15 cellular contexts compared by ENCODE assay signal in genomic region chr5:159338143-159338542, GRCh38. TPM values are rescaled to one million over a fixed set of nuclear protein-coding genes. Genes with fewer than 3 reads are reported as not detected.
DNase-seq lines count a peak whose midpoint lies in the region; ATAC-seq and TF ChIP-seq lines count a peak whose summit lies in the region.
"Had no signal": no experiment of that assay in that cellular context is flagged by ENCODE, and none has a peak within 500 bp of the region (broad histone marks: within the 10 kb centered on the region; RNA-seq: fewer than 3 reads in every experiment).

No MANE protein-coding gene starts in this region.

- no peak overlapping the region for H2AK5ac ChIP-seq in mesendoderm (ENCODE audit: low read length)

- H3K4me3 Mint-ChIP-seq in T-helper 17 cell (peak overlapping the region; percentile 46), endodermal cell (no peak overlapping the region)

- H3K56ac ChIP-seq in mesendoderm (ENCODE audit: low read length) = no peak overlapping the region

- H2AFZ ChIP-seq in GM23248 = peak overlapping the region; percentile 13; the same call in 1 of the 2 replicates

- no peak overlapping the region for H3K4ac ChIP-seq in mesendoderm (ENCODE audit: low read depth, low read length)

- H2BK5ac ChIP-seq in mesendoderm (ENCODE audit: low read length) = no peak overlapping the region

- H3K4me1 Mint-ChIP-seq in T-helper 17 cell (peaks cover 41% of the 10 kb centered on the region), endodermal cell (no peaks in the 10 kb centered on the region)

- H3K4me2 ChIP-seq in GM23248 (ENCODE audit: unreplicated experiment) (peak overlapping the region; percentile 25), mesendoderm (ENCODE audit: low read length) (no peak overlapping the region)

- no peak overlapping the region for H2BK120ac ChIP-seq in mesendoderm (ENCODE audit: low read depth, low read length)

- H3K36me3 ChIP-seq in GM23248 (ENCODE audit: low read depth) (no peaks in the 10 kb centered on the region), esophagus muscularis mucosa (no peaks in the 10 kb centered on the region), endodermal cell (ENCODE audit: control insufficient read depth, insufficient read depth, low read length) (no peaks in the 10 kb centered on the region), mesendoderm (ENCODE audit: control insufficient read depth, insufficient read depth, low read length) (no peaks in the 10 kb centered on the region)
- H3K36me3 ChIP-seq: vagina had no signal

- intact Hi-C loops in esophagus muscularis mucosa (cut with DNase I) = no loop called here

- H3F3A ChIP-seq in GM23248 (ENCODE audit: insufficient read depth) = peaks cover 47% of the 10 kb centered on the region

- in situ Hi-C loops in GM23248 (cut with MboI) = no loop called here

- peaks cover under 1% of the 10 kb centered on the region for H3K9me3 Mint-ChIP-seq in endodermal cell

- no peak overlapping the region for H4K8ac ChIP-seq in mesendoderm (ENCODE audit: low read depth, low read length)

- H3K9me3 ChIP-seq in GM23248 (ENCODE audit: low read depth) (no peaks in the 10 kb centered on the region), T-helper 17 cell (ENCODE audit: control insufficient read depth, low read length, poor library complexity, severe bottlenecking) (no peaks in the 10 kb centered on the region), esophagus muscularis mucosa (no peaks in the 10 kb centered on the region), endodermal cell (ENCODE audit: control insufficient read depth, low read length) (no peaks in the 10 kb centered on the region)
- H3K9me3 ChIP-seq: vagina had no signal

- H2BK15ac ChIP-seq in mesendoderm (replicated peaks; ENCODE audit: low read depth) = no peak overlapping the region

- no peak for TF ChIP-seq CTCF in esophagus muscularis mucosa (IDR thresholded peaks at IDR 0.05)
- no peak for TF ChIP-seq CTCF in endodermal cell (conservative IDR thresholded peaks at IDR 0.05)

- H3K23ac ChIP-seq in mesendoderm (ENCODE audit: low read length) = no peak overlapping the region

- H3K9ac ChIP-seq in GM23248 (no peak overlapping the region), endodermal cell (ENCODE audit: extremely low read depth, low read length, poor library complexity, severe bottlenecking) (no peak overlapping the region), mesendoderm (ENCODE audit: low read length) (no peak overlapping the region)

- DNase-seq in A172 (ENCODE audit: low spot score) (peak; percentile 30), GM23248 (no peak), T-helper 17 cell (no peak), esophagus muscularis mucosa (ENCODE audit: extremely low spot score) (peak; percentile 26), foreskin melanocyte (no peak), endodermal cell (no peak), mesendoderm (no peak), NCI-H187 treated with DMSO at 0.1 percent for 48 hours (lab: John Stamatoyannopoulos, UW) (no peak)
- DNase-seq: activated CD4-positive, CD25-positive, alpha-beta regulatory T cell; kidney; NCI-H1930; retina; SHP77 treated with DMSO at 0.1 percent for 48 hours had no signal

- no peaks in the 10 kb centered on the region for H3K27me3 Mint-ChIP-seq in T-helper 17 cell
- peaks cover 7% of the 10 kb centered on the region for H3K27me3 Mint-ChIP-seq in endodermal cell (ENCODE audit: insufficient read depth)

- no peaks in the 10 kb centered on the region for H4K20me1 ChIP-seq in GM23248 (ENCODE audit: insufficient read depth)

- H3K9me2 ChIP-seq in GM23248 (ENCODE audit: insufficient read depth) = no peaks in the 10 kb centered on the region

- H3K27me3 ChIP-seq in GM23248 (replicated peaks; ENCODE audit: insufficient read depth) = no peaks in the 10 kb centered on the region
- no peaks in the 10 kb centered on the region for H3K27me3 ChIP-seq in esophagus muscularis mucosa
- H3K27me3 ChIP-seq in endodermal cell (ENCODE audit: control insufficient read depth, insufficient read depth, low read length, poor library complexity, severe bottlenecking) = no peaks in the 10 kb centered on the region
- no peaks in the 10 kb centered on the region for H3K27me3 ChIP-seq in mesendoderm (ENCODE audit: insufficient read depth, low read length, poor library complexity)
- H3K27me3 ChIP-seq: vagina had no signal

- no peaks in the 10 kb centered on the region for H3K36me3 Mint-ChIP-seq in T-helper 17 cell (ENCODE audit: low read depth)
- no peaks in the 10 kb centered on the region for H3K36me3 Mint-ChIP-seq in endodermal cell (ENCODE audit: low read depth)

- no peaks in the 10 kb centered on the region for H3K79me2 ChIP-seq in GM23248 (ENCODE audit: insufficient read depth)
- H3K79me2 ChIP-seq in mesendoderm (ENCODE audit: control insufficient read depth, insufficient read depth, low read length) = no peaks in the 10 kb centered on the region

- no peak overlapping the region for H3K18ac ChIP-seq in mesendoderm (ENCODE audit: low read length)

- no peak overlapping the region for H4K5ac ChIP-seq in mesendoderm (ENCODE audit: low read length)

- TF ChIP-seq EP300 in esophagus muscularis mucosa (IDR thresholded peaks at IDR 0.05) = no peak

- no peaks in the 10 kb centered on the region for H3K79me1 ChIP-seq in mesendoderm (ENCODE audit: low read length)

- peak overlapping the region; percentile 55 for H3K27ac ChIP-seq in GM23248
- no peak overlapping the region for H3K27ac ChIP-seq in esophagus muscularis mucosa (replicated peaks in 1 of 4)
- H3K27ac ChIP-seq in endodermal cell (ENCODE audit: low read depth, low read length) = no peak overlapping the region
- no peak overlapping the region for H3K27ac ChIP-seq in mesendoderm (ENCODE audit: low read depth, low read length)
- H3K27ac ChIP-seq: vagina had no signal

- H3K4me3 ChIP-seq in GM23248 (no peak overlapping the region), esophagus muscularis mucosa (no peak overlapping the region), endodermal cell (ENCODE audit: low read length) (no peak overlapping the region), mesendoderm (ENCODE audit: low read length) (no peak overlapping the region)
- H3K4me3 ChIP-seq: vagina had no signal

- H3K4me1 ChIP-seq in GM23248 (ENCODE audit: insufficient read depth) = peaks cover 38% of the 10 kb centered on the region
- H3K4me1 ChIP-seq in esophagus muscularis mucosa = peaks cover 0 to 12% (median 0%) of the 10 kb centered on the region in 4 donors
- peaks cover 7% of the 10 kb centered on the region for H3K4me1 ChIP-seq in endodermal cell (ENCODE audit: control insufficient read depth, insufficient read depth, low read length)
- no peaks in the 10 kb centered on the region for H3K4me1 ChIP-seq in mesendoderm (ENCODE audit: control insufficient read depth, low read depth, low read length)

- ATAC-seq in T-helper 17 cell = no peak

- H3K27ac Mint-ChIP-seq in T-helper 17 cell (peak overlapping the region; percentile 88), endodermal cell (no peak overlapping the region)
- H3K27ac Mint-ChIP-seq: activated T-cell treated with anti-CD3 and anti-CD28 coated beads, Interleukin-2, amount 50 U/mL, for 72 hours had no signal

- TF ChIP-seq POLR2A in esophagus muscularis mucosa (IDR thresholded peaks at IDR 0.05; ENCODE audit: low read depth) = no peak

RNA-seq across cellular contexts. Expression of gene IL12B, which starts 7.9 kb away (rescaled TPM):
- not detected in 2 replicates for total RNA-seq in A172 (2014; rRNA removed; shearing (Covaris generic))
- total RNA-seq in GM23248 (2014; rRNA removed; shearing (Covaris generic)) = not detected in 2 replicates
- not detected in 2 replicates for polyA plus RNA-seq in GM23248 (2016; fragmentation: Nextera tagmentation; extraction: Ambion mirVana)
- total RNA-seq in T-helper 17 cell (not detected), esophagus muscularis mucosa (under 1 TPM in 1 of 4 donors, not detected in 3; 0.17 TPM), endodermal cell (not detected)
- polyA plus RNA-seq in endodermal cell (2013, experiment 1 of 2) = not detected
- polyA plus RNA-seq in endodermal cell (2013, experiment 2 of 2) = not detected
- 0.01 TPM for polyA plus RNA-seq in mesendoderm (2013, experiment 1 of 2)
- polyA plus RNA-seq in mesendoderm (2013, experiment 2 of 2) = 0.03 TPM
- total RNA-seq: activated T-cell treated with anti-CD3 and anti-CD28 coated beads, Interleukin-2, amount 50 U/mL, for 72 hours; kidney; vagina had no signal

Comparison
In these comparisons a context has a peak if more than half of its experiments do, and no peak if none do; other contexts are left out.
1. DNase-seq: peak in A172 (single experiment) and esophagus muscularis mucosa (single experiment); none in GM23248 (single experiment), T-helper 17 cell (0 of 3), foreskin melanocyte (single experiment), endodermal cell (single experiment), mesendoderm (single experiment) and NCI-H187 treated with DMSO at 0.1 percent for 48 hours (single experiment).